In the genomic region with DNA sequence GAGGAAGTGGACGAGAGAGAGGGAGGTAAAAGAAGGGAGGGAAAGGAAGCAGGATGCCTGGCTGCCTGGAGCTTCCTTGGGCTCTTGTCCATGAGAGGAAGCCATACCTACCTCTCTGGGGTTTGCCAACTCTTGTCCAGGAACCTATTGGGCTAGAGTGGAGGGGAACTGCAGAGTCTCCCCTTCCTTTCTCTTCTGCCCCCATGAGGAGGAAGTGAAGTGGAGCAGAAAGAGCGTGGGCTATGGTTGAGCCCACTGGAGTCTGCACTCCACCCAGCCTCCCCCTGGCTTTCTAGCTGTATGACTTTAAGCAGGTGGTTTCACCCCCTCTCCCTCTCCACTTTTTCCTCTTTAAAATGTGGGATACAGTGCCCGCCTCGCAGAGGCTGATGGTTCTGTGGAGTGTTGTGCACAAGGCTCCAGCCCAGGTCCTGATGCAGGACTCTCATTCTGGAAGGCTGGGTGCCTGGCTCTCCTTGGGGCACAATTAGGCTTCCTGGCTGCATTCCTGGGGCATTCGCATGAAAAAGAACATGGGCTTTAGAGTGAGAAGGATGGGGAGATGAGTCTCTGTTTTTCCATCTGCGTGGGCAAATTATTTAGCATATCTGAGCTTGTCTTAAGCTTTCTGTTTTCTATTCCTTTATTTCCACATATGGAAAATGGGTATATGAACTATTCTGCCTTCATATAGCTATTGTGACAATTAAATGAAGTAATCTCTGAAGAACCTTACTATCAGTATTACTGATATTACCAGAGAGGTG, we compare ENCODE assay signal across 23 cellular contexts. TPM values are rescaled to one million over a fixed set of nuclear protein-coding genes. Genes with fewer than 3 reads are reported as not detected.
"Had no signal": no experiment of that assay in that cellular context is flagged by ENCODE, and none has a peak within 500 bp of the region (broad histone marks: within the 10 kb centered on the region; RNA-seq: fewer than 3 reads in every experiment).

No MANE protein-coding gene starts in this region.

- H3K4me3 Mint-ChIP-seq: activated B cell treated with CpG ODN at 0.5 μM for 24 hours; activated CD4-positive, alpha-beta T cell treated with anti-CD3 and anti-CD28 coated beads, Interleukin-2, amount 10 ng/mL, durations not matched to agents 24 days and 14 days; activated CD8-positive, alpha-beta memory T cell treated with anti-CD3 and anti-CD28 coated beads, Interleukin-2, amount 10 ng/mL, durations not matched to agents 7 days and 5 days; activated naive CD4-positive, alpha-beta T cell treated with anti-CD3 and anti-CD28 coated beads for 36 hours; activated naive CD8-positive, alpha-beta T cell; activated T-cell treated with anti-CD3 and anti-CD28 coated beads, Interleukin-2, amount 50 U/mL, for 4 hours; brain; T-helper 2 cell treated with Interferon-gamma antibody and Interleukin-4, amounts not matched to agents 5 μg/mL and 100 μg/mL, for 36 hours had no signal

- H3K9me3 ChIP-seq: Peyer's patch, SJCRH30, SK-N-SH had no signal

- H3K9me3 Mint-ChIP-seq: activated B cell treated with CpG ODN at 0.5 μM for 24 hours; activated CD4-positive, alpha-beta T cell treated with anti-CD3 and anti-CD28 coated beads, Interleukin-2, amount 10 ng/mL, durations not matched to agents 24 days and 14 days; activated naive CD4-positive, alpha-beta T cell treated with anti-CD3 and anti-CD28 coated beads for 36 hours; activated T-cell treated with anti-CD3 and anti-CD28 coated beads, Interleukin-2, amount 50 U/mL, for 4 hours; brain; T-helper 2 cell treated with Interferon-gamma antibody and Interleukin-4, amounts not matched to agents 5 μg/mL and 100 μg/mL, for 36 hours had no signal

- H3K9ac ChIP-seq: SK-N-SH had no signal

- H3K36me3 ChIP-seq: cardiac muscle cell, Peyer's patch, SJCRH30 had no signal

- H3K9me2 ChIP-seq: SK-N-SH had no signal

- H3K27ac ChIP-seq: cardiac muscle cell, Peyer's patch, RWPE1, SJCRH30 had no signal

- ATAC-seq: activated CD8-positive, alpha-beta memory T cell treated with anti-CD3 and anti-CD28 coated beads, Interleukin-2, amount 10 ng/mL, durations not matched to agents 7 days and 5 days; activated T-cell treated with anti-CD3 and anti-CD28 coated beads, Interleukin-2, amount 50 U/mL, for 4 hours had no signal

- H3K4me2 ChIP-seq: SK-N-SH had no signal

- DNase-seq: activated B cell treated with CpG ODN at 0.5 μM for 24 hours; activated CD4-positive, alpha-beta T cell treated with anti-CD3 and anti-CD28 coated beads for 1 hour; activated CD4-positive, alpha-beta T cell treated with anti-CD3 and anti-CD28 coated beads, Interleukin-2, amount 10 ng/mL, durations not matched to agents 24 days and 14 days; activated CD4-positive, alpha-beta T cell treated with anti-CD3 and anti-CD28 coated beads, Interleukin-2, amount 50 U/mL, for 48 hours; activated CD8-positive, alpha-beta memory T cell treated with anti-CD3 and anti-CD28 coated beads, Interleukin-2, amount 10 ng/mL, durations not matched to agents 7 days and 5 days; activated gamma-delta T cell; activated naive CD4-positive, alpha-beta T cell treated with anti-CD3 and anti-CD28 coated beads for 36 hours; activated T-cell treated with anti-CD3 and anti-CD28 coated beads, Interleukin-2, amount 50 U/mL, for 4 hours; KG1; MV-4-11; NCI-H1694 treated with DMSO at 0.1 percent for 48 hours; NK-92 treated with Interleukin-12 subunit alpha and Interleukin-12 subunit beta, amount 100 ng/mL, for 24 hours; Peyer's patch; Right ventricle myocardium superior; SK-N-SH; T-helper 1 cell had no signal

- H3K27me3 ChIP-seq: cardiac muscle cell, Peyer's patch, SJCRH30 had no signal

- H3K4me1 ChIP-seq: SJCRH30 had no signal

- H3K36me3 Mint-ChIP-seq: activated naive CD8-positive, alpha-beta T cell; brain had no signal

- H3K27ac Mint-ChIP-seq: activated B cell treated with CpG ODN at 0.5 μM for 24 hours; activated CD4-positive, alpha-beta T cell treated with anti-CD3 and anti-CD28 coated beads, Interleukin-2, amount 10 ng/mL, durations not matched to agents 24 days and 14 days; activated CD8-positive, alpha-beta memory T cell treated with anti-CD3 and anti-CD28 coated beads, Interleukin-2, amount 10 ng/mL, durations not matched to agents 7 days and 5 days; activated naive CD4-positive, alpha-beta T cell treated with anti-CD3 and anti-CD28 coated beads for 36 hours; activated naive CD8-positive, alpha-beta T cell; T-helper 2 cell treated with Interferon-gamma antibody and Interleukin-4, amounts not matched to agents 5 μg/mL and 100 μg/mL, for 36 hours had no signal

- FAIRE-seq: astrocyte had no signal

- H3K4me3 ChIP-seq: cardiac muscle cell, Peyer's patch, SJCRH30 had no signal

RNA-seq across cellular contexts. Expression of a gene that starts 40.7 kb away (rescaled TPM):
- total RNA-seq: astrocyte had no signal
